ENCODE assay signal across 8 cellular contexts in genomic region chr9:100099722-100100042, GRCh38. TPM values are rescaled to one million over a fixed set of nuclear protein-coding genes. Genes with fewer than 3 reads are reported as not detected.
DNase-seq lines count a peak whose midpoint lies in the region; ATAC-seq and TF ChIP-seq lines count a peak whose summit lies in the region.

No MANE protein-coding gene starts in this region.

- TF ChIP-seq CTCF in esophagus squamous epithelium (IDR thresholded peaks at IDR 0.05) (no peak), neural crest cell (conservative IDR thresholded peaks at IDR 0.05) (no peak)

- H3K36me3 ChIP-seq in esophagus squamous epithelium: peaks cover 0 to 8% (median 0%) of the 10 kb centered on the region in 3 donors

- intact Hi-C loops in esophagus squamous epithelium (cut with DNase I): no loop called here

- H3K27me3 Mint-ChIP-seq in neural crest cell (ENCODE audit: low read depth): no peaks in the 10 kb centered on the region

- H3K27ac Mint-ChIP-seq in neural crest cell (ENCODE audit: unreplicated experiment): peak overlapping the region; percentile 83

- peak overlapping the region; percentile 86 to 96 (median 92) for H3K4me3 ChIP-seq in esophagus squamous epithelium

- ATAC-seq in HG02938 (IDR thresholded peaks at IDR 0.05; ENCODE audit: unreplicated experiment): peak; percentile 1
- ATAC-seq in SK-N-SH treated with all-trans-retinoic acid at 6 μM for 48 hours: peak; percentile 33

- TF ChIP-seq POLR2A in esophagus squamous epithelium (IDR thresholded peaks at IDR 0.05): no peak

- peak overlapping the region; percentile 100 for H3K4me3 Mint-ChIP-seq in neural crest cell

- DNase-seq in DMS153 (lab: John Stamatoyannopoulos, UW) (peak; percentile 20), DMS153 treated with DMSO at 0.1 percent for 48 hours (lab: John Stamatoyannopoulos, UW; ENCODE audit: unreplicated experiment) (no peak), esophagus squamous epithelium (lab: John Stamatoyannopoulos, UW) (no peak), neural crest cell (ENCODE audit: low read depth, low spot score) (peak; percentile 6), KBM-7 (no peak), OCI-M2 (lab: John Stamatoyannopoulos, UW; ENCODE audit: unreplicated experiment) (no peak)

- no peaks in the 10 kb centered on the region for H3K9me3 Mint-ChIP-seq in neural crest cell

- no peaks in the 10 kb centered on the region for H3K27me3 ChIP-seq in esophagus squamous epithelium

- in situ Hi-C loops in KBM-7 (cut with MboI; ENCODE audit: low pct_unique_long_range_greater_than_20kb, low sequenced_read_pairs): no loop called here

- H3K27ac ChIP-seq in esophagus squamous epithelium: peak overlapping the region; percentile 93 to 96 (median 96)

- H3K9me3 ChIP-seq in esophagus squamous epithelium: no peaks in the 10 kb centered on the region

- H3K4me1 Mint-ChIP-seq in neural crest cell: peaks cover 30% of the 10 kb centered on the region

- no peaks in the 10 kb centered on the region for H3K36me3 Mint-ChIP-seq in neural crest cell (ENCODE audit: low read depth)

- 2 to 5% methylated on average over 9 to 10 of the region's 10 CpGs for WGBS in esophagus squamous epithelium, 2 donors

- H3K4me1 ChIP-seq in esophagus squamous epithelium: peaks cover 18 to 45% (median 19%) of the 10 kb centered on the region in 3 donors

TF ChIP-seq in SK-N-SH treated with all-trans-retinoic acid at 6 μM for 48 hours, 23 proteins besides CTCF, POLR2A, EP300 and RAD21:
- no peak for TF ChIP-seq ZC3H10 (CRISPR knock-in tag; IDR thresholded peaks at IDR 0.05)

RNA-seq across cellular contexts. Expression of gene INVS, which starts 0.6 kb away (rescaled TPM):
- 10 to 100 TPM in 3 of 4 donors, 1 to 10 TPM in 1; 8.9 to 24.4 (median 13.3) TPM for total RNA-seq in esophagus squamous epithelium
- 22.9 and 25.6 TPM in 2 replicates for total RNA-seq in neural crest cell

RNA-seq across cellular contexts. Expression of gene ERP44, which starts 0.9 kb away (rescaled TPM):
- total RNA-seq in esophagus squamous epithelium (10 to 100 TPM; 13.5 to 19.2 (median 16.3) TPM), neural crest cell (13.3 and 13.6 TPM in 2 replicates)

Comparison
In these comparisons a context has a peak if more than half of its experiments do, and no peak if none do; other contexts are left out.
1. DNase-seq: peak in DMS153 (single experiment) and neural crest cell (single experiment); none in DMS153 treated with DMSO at 0.1 percent for 48 hours (single experiment), esophagus squamous epithelium (single experiment), KBM-7 (single experiment) and OCI-M2 (single experiment).